ENCODE assay signal across 23 cellular contexts in the genomic region with DNA sequence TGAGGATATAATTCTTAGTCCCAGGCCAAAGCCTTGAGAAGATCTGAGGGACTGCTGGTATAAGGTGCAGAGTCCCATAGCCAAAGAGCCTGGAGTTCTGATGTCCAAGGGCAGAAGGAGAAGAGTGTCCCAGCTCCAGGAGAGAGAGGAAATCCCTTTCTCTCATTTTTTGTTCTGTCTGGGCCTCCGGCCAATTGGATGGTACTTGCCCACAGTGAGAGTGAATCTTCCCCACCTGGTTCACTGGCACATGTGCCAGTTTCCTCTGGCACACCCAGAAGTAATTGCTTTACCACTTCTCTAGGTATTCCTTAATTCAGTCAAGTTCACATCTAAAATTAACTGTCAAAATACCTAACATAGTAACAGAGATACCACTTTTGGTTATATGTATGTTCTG.
"Had no signal": no experiment of that assay in that cellular context is flagged by ENCODE, and none has a peak within 500 bp of the region (broad histone marks: within the 10 kb centered on the region; RNA-seq: fewer than 3 reads in every experiment).

No MANE protein-coding gene starts in this region.

- H3K36me3 ChIP-seq: colonic mucosa, uterus had no signal

- H3K27me3 Mint-ChIP-seq: activated CD4-positive, alpha-beta memory T cell treated with anti-CD3 and anti-CD28 coated beads for 36 hours; stimulated activated naive B cell treated with anti-CD40 and anti-IgM and Interleukin-4, amounts not matched to agents 10 μg/mL and 1 μg/mL and 100 μg/mL, for 72 hours had no signal

- H3K4me3 Mint-ChIP-seq: activated CD4-positive, alpha-beta memory T cell treated with anti-CD3 and anti-CD28 coated beads for 36 hours; activated T-helper 1 cell treated with anti-CD3 and anti-CD28 coated beads, Interleukin-12 subunit alpha, Interleukin-12 subunit beta, Interleukin-2, Interleukin-4 antibody, amounts not matched to agents 30 ng/mL and 10 ng/mL and 1 ng/mL, durations not matched to agents 14 hours and 24 hours and 36 hours; nephron; stimulated activated naive B cell treated with anti-CD40 and anti-IgM and Interleukin-4, amounts not matched to agents 10 μg/mL and 1 μg/mL and 100 μg/mL, for 72 hours; T-helper 1 cell treated with Interleukin-12 subunit alpha and Interleukin-12 subunit beta and Interleukin-4 antibody, amounts not matched to agents 30 μg/mL and 1 μg/mL, for 36 hours had no signal

- H3K27me3 ChIP-seq: ascending aorta, brain microvascular endothelial cell, colonic mucosa, esophagus muscularis mucosa, sigmoid colon, transverse colon, uterus had no signal

- H3K27ac ChIP-seq: ascending aorta, brain microvascular endothelial cell, colonic mucosa, esophagus muscularis mucosa, sigmoid colon, transverse colon, uterus had no signal

- DNase-seq: activated CD4-positive, alpha-beta memory T cell treated with anti-CD3 and anti-CD28 coated beads for 36 hours; activated CD4-positive, alpha-beta T cell treated with anti-CD3 and anti-CD28 coated beads for 4 hours; activated CD4-positive, CD25-positive, alpha-beta regulatory T cell; activated gamma-delta T cell; activated naive CD4-positive, alpha-beta T cell treated with anti-CD3 and anti-CD28 coated beads, Interleukin-2, amount 50 U/mL, for 16 hours; brain microvascular endothelial cell; central memory CD4-positive, alpha-beta T cell; colonic mucosa; glutamatergic neuron; hippocampal formation; posterior cingulate gyrus; sigmoid colon; stimulated activated CD4-positive, alpha-beta T cell treated with anti-CD3 and anti-CD28 coated beads, Interleukin-15, amount 100 ng/mL, for 24 hours; stimulated activated naive B cell treated with anti-CD40 and anti-IgM and Interleukin-4, amounts not matched to agents 10 μg/mL and 1 μg/mL and 100 μg/mL, for 72 hours; T1000; transverse colon; uterus had no signal

- H3K27ac Mint-ChIP-seq: activated CD4-positive, alpha-beta memory T cell treated with anti-CD3 and anti-CD28 coated beads for 36 hours; activated T-helper 1 cell treated with anti-CD3 and anti-CD28 coated beads, Interleukin-12 subunit alpha, Interleukin-12 subunit beta, Interleukin-2, Interleukin-4 antibody, amounts not matched to agents 30 ng/mL and 10 ng/mL and 1 ng/mL, durations not matched to agents 14 hours and 24 hours and 36 hours; nephron; stimulated activated naive B cell treated with anti-CD40 and anti-IgM and Interleukin-4, amounts not matched to agents 10 μg/mL and 1 μg/mL and 100 μg/mL, for 72 hours; T-helper 1 cell treated with Interleukin-12 subunit alpha and Interleukin-12 subunit beta and Interleukin-4 antibody, amounts not matched to agents 30 μg/mL and 1 μg/mL, for 36 hours had no signal

- H3K9me3 Mint-ChIP-seq: activated CD4-positive, alpha-beta memory T cell treated with anti-CD3 and anti-CD28 coated beads for 36 hours; activated T-helper 1 cell treated with anti-CD3 and anti-CD28 coated beads, Interleukin-12 subunit alpha, Interleukin-12 subunit beta, Interleukin-2, Interleukin-4 antibody, amounts not matched to agents 30 ng/mL and 10 ng/mL and 1 ng/mL, durations not matched to agents 14 hours and 24 hours and 36 hours; nephron; stimulated activated naive B cell treated with anti-CD40 and anti-IgM and Interleukin-4, amounts not matched to agents 10 μg/mL and 1 μg/mL and 100 μg/mL, for 72 hours; T-helper 1 cell treated with Interleukin-12 subunit alpha and Interleukin-12 subunit beta and Interleukin-4 antibody, amounts not matched to agents 30 μg/mL and 1 μg/mL, for 36 hours had no signal

- H3K4me1 Mint-ChIP-seq: nephron had no signal

- ATAC-seq: stimulated activated naive B cell treated with anti-CD40 and anti-IgM and Interleukin-4, amounts not matched to agents 10 μg/mL and 1 μg/mL and 100 μg/mL, for 72 hours had no signal

- H3K9me3 ChIP-seq: ascending aorta, colonic mucosa, esophagus muscularis mucosa, sigmoid colon, transverse colon, uterus had no signal

- H3K4me3 ChIP-seq: ascending aorta, colonic mucosa, esophagus muscularis mucosa, sigmoid colon, smooth muscle cell, transverse colon, uterus had no signal

- H3K4me1 ChIP-seq: ascending aorta, colonic mucosa, esophagus muscularis mucosa, sigmoid colon, transverse colon, uterus had no signal
